Comparison of ENCODE assay signal across 9 cellular contexts in the genomic region with DNA sequence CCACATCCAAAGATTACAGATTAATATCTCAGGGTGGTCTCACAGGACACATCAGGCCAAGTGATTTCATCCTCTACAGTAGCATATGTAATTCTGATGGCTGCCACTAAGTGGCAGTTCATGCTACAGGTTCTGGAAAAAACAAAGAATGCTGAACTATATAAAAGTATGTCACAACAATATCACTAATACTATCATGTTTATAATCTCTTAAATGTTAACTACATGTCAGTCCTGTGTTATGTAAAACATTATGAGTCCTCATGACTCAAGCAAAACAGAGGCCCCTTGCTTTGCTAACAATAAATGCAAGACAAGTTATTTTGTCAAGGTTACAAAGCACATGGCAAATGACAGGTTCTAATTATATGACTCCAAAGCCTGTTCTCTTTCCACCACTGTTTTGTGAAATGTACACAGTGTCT.
DNase-seq lines count a peak whose midpoint lies in the region; ATAC-seq and TF ChIP-seq lines count a peak whose summit lies in the region.
"Had no signal": no experiment of that assay in that cellular context is flagged by ENCODE, and none has a peak within 500 bp of the region (broad histone marks: within the 10 kb centered on the region; RNA-seq: fewer than 3 reads in every experiment).

No MANE protein-coding gene starts in this region.

- H3K27ac ChIP-seq in lower lobe of right lung, result no peak overlapping the region
- no peak overlapping the region for H3K27ac ChIP-seq in esophagus squamous epithelium

- DNase-seq in COLO829 (ENCODE audit: low spot score) (peak; percentile 2), astrocyte of the cerebellum (ENCODE audit: low read depth) (peak; percentile 0), lower lobe of right lung (no peak), MV-4-11 (lab: John Stamatoyannopoulos, UW) (no peak), esophagus squamous epithelium (lab: John Stamatoyannopoulos, UW) (no peak), NCI-H146 (lab: John Stamatoyannopoulos, UW) (no peak)
- DNase-seq: left cardiac atrium had no signal

- H3K4me3 ChIP-seq in astrocyte of the cerebellum (ENCODE audit: low read depth, low read length), result no peak overlapping the region
- H3K4me3 ChIP-seq in lower lobe of right lung, result no peak overlapping the region
- H3K4me3 ChIP-seq in esophagus squamous epithelium, result no peak overlapping the region

- in situ Hi-C loops in astrocyte of the cerebellum (cut with HindIII; ENCODE audit: low sequenced_read_pairs), result no loop called here

- ATAC-seq in GM19043 (IDR thresholded peaks at IDR 0.05; ENCODE audit: low read depth, unreplicated experiment) (peak; percentile 86), HG03520 (IDR thresholded peaks at IDR 0.05; ENCODE audit: unreplicated experiment) (peak; percentile 69), lower lobe of right lung (no peak)

- intact Hi-C loops in lower lobe of right lung (cut with DNase I) (no loop called here), esophagus squamous epithelium (cut with DNase I) (no loop called here)

- H3K36me3 ChIP-seq in lower lobe of right lung (no peaks in the 10 kb centered on the region), esophagus squamous epithelium (peaks cover 0 to 8% (median 0%) of the 10 kb centered on the region in 3 donors)

- no peaks in the 10 kb centered on the region for H3K4me1 ChIP-seq in lower lobe of right lung
- H3K4me1 ChIP-seq in esophagus squamous epithelium, result no peaks in the 10 kb centered on the region

- TF ChIP-seq POLR2A in esophagus squamous epithelium (IDR thresholded peaks at IDR 0.05), result no peak

- TF ChIP-seq CTCF in astrocyte of the cerebellum (IDR thresholded peaks at IDR 0.05; ENCODE audit: low read depth, low read length, missing control alignments) (peak; percentile 68), lower lobe of right lung (IDR thresholded peaks at IDR 0.05) (peak; percentile 29), esophagus squamous epithelium (IDR thresholded peaks at IDR 0.05) (peak in 3 of 6 experiments; percentile 21 to 53 (median 28))

- no peaks in the 10 kb centered on the region for H3K27me3 ChIP-seq in lower lobe of right lung (ENCODE audit: low read depth)
- no peaks in the 10 kb centered on the region for H3K27me3 ChIP-seq in esophagus squamous epithelium

- H3K9me3 ChIP-seq in lower lobe of right lung (no peaks in the 10 kb centered on the region), esophagus squamous epithelium (no peaks in the 10 kb centered on the region)

Comparison
In these comparisons a context has a peak if more than half of its experiments do, and no peak if none do; other contexts are left out.
1. DNase-seq: peak in COLO829 (single experiment) and astrocyte of the cerebellum (single experiment); none in lower lobe of right lung (single experiment), MV-4-11 (single experiment), esophagus squamous epithelium (single experiment) and NCI-H146 (single experiment).
2. ATAC-seq: peak in GM19043 (single experiment) and HG03520 (single experiment); none in lower lobe of right lung (0 of 2).